Comparison of ENCODE assay signal across 28 cellular contexts in the genomic region with DNA sequence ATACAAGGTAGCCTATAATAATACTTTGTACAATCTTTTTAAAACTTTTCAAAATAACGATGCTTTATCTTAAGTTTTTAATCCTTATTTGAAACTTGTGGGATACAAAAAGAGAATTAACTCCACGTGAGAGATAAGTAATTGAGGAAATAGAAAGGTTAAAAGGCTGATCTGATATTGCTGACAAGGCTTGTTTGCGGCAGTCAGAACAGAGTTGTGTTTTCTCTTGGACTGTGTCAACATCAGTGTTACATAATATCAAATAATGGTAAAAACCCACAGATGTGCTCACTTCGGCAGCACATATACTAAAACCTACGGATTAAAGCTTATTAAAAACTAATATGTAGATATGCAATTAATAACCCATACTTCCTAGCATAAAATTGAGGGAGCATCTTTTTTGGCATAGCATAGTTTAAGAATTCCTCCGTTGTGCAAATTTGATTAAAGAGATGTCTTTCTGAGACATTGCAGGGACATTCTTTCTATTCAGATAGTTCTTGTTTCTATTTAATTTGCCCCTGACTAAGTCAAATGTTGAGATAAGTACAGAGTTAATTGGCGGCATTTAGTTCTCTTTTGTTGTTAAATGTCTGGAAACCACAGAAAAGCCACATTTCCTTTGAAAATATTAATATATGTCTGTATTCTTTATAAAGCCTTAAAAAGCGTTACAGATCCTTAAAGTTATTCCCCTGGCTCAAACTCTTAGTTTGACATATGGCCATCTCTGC.
DNase-seq lines count a peak whose midpoint lies in the region; ATAC-seq, FAIRE-seq and TF ChIP-seq lines count a peak whose summit lies in the region.
"Had no signal": no experiment of that assay in that cellular context is flagged by ENCODE, and none has a peak within 500 bp of the region (broad histone marks: within the 10 kb centered on the region; RNA-seq: fewer than 3 reads in every experiment).

No MANE protein-coding gene starts in this region.

- H3K14ac ChIP-seq in H1 (ENCODE audit: insufficient read length): no peak overlapping the region

- H3K23me2 ChIP-seq in H1 (ENCODE audit: low read depth, low read length): no peaks in the 10 kb centered on the region

- H3K4ac ChIP-seq in H1 (replicated peaks; ENCODE audit: insufficient read length, low read depth, low read length): no peak overlapping the region

- H4K20me1 ChIP-seq in BLaER1 treated with 17β-estradiol and CSF1 and Interleukin-3, amounts not matched to agents 10 nM and 100 nM: no peaks in the 10 kb centered on the region
- H4K20me1 ChIP-seq in Loucy (ENCODE audit: insufficient read depth, low read length, poor library complexity, severe bottlenecking): no peaks in the 10 kb centered on the region
- no peaks in the 10 kb centered on the region for H4K20me1 ChIP-seq in H1 (replicated peaks in 1 of 2; ENCODE audit: control insufficient read depth in 1 of 2, insufficient read depth in 2 of 2, low read length in 2 of 2)

- no peaks in the 10 kb centered on the region; a peak in 1 of 22 replicates for H3K9me3 ChIP-seq in BLaER1 treated with 17β-estradiol and CSF1 and Interleukin-3, amounts not matched to agents 10 nM and 100 nM (replicated peaks in 1 of 11)
- H3K9me3 ChIP-seq in Loucy (ENCODE audit: insufficient read depth, low read depth, low read length) (no peaks in the 10 kb centered on the region), H1 (ENCODE audit: insufficient read depth in 2 of 2, low read depth in 1 of 2, low read length in 1 of 2) (no peaks in the 10 kb centered on the region), pancreas (no peaks in the 10 kb centered on the region), thyroid gland (no peaks in the 10 kb centered on the region), aorta (ENCODE audit: control insufficient read depth, low read length) (no peaks in the 10 kb centered on the region)
- H3K9me3 ChIP-seq: SJCRH30 had no signal

- no peak overlapping the region for H3K4me3 Mint-ChIP-seq in type B pancreatic cell
- H3K4me3 Mint-ChIP-seq: activated B cell treated with CpG ODN at 0.5 μM for 24 hours; activated naive CD8-positive, alpha-beta T cell treated with anti-CD3 and anti-CD28 coated beads, Interleukin-2, amount 10 ng/mL, durations not matched to agents 7 days and 5 days; CD8-positive, alpha-beta T cell; H9 had no signal

- H3K79me1 ChIP-seq in H1 (ENCODE audit: low read depth, low read length): no peaks in the 10 kb centered on the region

- peak; percentile 94 to 96 (median 96) for ATAC-seq in pancreas
- ATAC-seq in GM18505 (IDR thresholded peaks at IDR 0.05; ENCODE audit: unreplicated experiment): no peak
- ATAC-seq in aorta (ENCODE audit: low FRiP score): no peak
- ATAC-seq: CD8-positive, alpha-beta T cell; Panc1 had no signal

- H3K9me2 ChIP-seq in Loucy (replicated peaks; ENCODE audit: low read depth, low read length): no peaks in the 10 kb centered on the region

- H3K4me1 Mint-ChIP-seq in type B pancreatic cell (ENCODE audit: unreplicated experiment): peaks cover 5% of the 10 kb centered on the region
- H3K4me1 Mint-ChIP-seq: activated B cell treated with CpG ODN at 0.5 μM for 24 hours had no signal

- peaks cover 30 to 42% (median 40%) of the 10 kb centered on the region in 10 experiments for H3K4me1 ChIP-seq in BLaER1 treated with 17β-estradiol and CSF1 and Interleukin-3, amounts not matched to agents 10 nM and 100 nM
- H3K4me1 ChIP-seq in Loucy (ENCODE audit: insufficient read depth, low read length, poor library complexity, severe bottlenecking) (peaks cover 29% of the 10 kb centered on the region), H1 (replicated peaks in 1 of 4; ENCODE audit: control insufficient read depth in 3 of 4, insufficient read depth in 4 of 4, low read length in 3 of 4) (no peaks in the 10 kb centered on the region), pancreas (peaks cover 5 to 14% (median 9%) of the 10 kb centered on the region in 3 donors), thyroid gland (no peaks in the 10 kb centered on the region), aorta (ENCODE audit: control insufficient read depth in 1 of 2, insufficient read depth in 2 of 2, low read length in 2 of 2) (peaks cover 2% of the 10 kb centered on the region in 2 donors)
- H3K4me1 ChIP-seq: SJCRH30 had no signal

- no peak for TF ChIP-seq EP300 in H1 (IDR thresholded peaks at IDR 0.05; ENCODE audit: borderline replicate concordance in 1 of 2, low read depth in 2 of 2, low read length in 2 of 2)

- DNase-seq in H1 (ENCODE audit: low read depth in 1 of 2, low spot score in 2 of 2): no peak
- DNase-seq in pancreas: peak in 1 of 6 donors; percentile 15
- no peak for DNase-seq in thyroid gland
- no peak for DNase-seq in aorta
- DNase-seq in type B pancreatic cell (ENCODE audit: extremely low spot score, unreplicated experiment): no peak
- DNase-seq: activated B cell treated with CpG ODN at 0.5 μM for 24 hours; activated CD4-positive, alpha-beta T cell treated with anti-CD3 and anti-CD28 coated beads, Interleukin-2, amount 50 U/mL, for 4 hours; activated CD8-positive, alpha-beta memory T cell treated with anti-CD3 and anti-CD28 coated beads, Interleukin-2, amount 50 U/mL, for 48 hours; activated effector memory CD4-positive, alpha-beta T cell treated with Interleukin-2 at 50 U/mL for 16 hours; activated naive CD8-positive, alpha-beta T cell treated with anti-CD3 and anti-CD28 coated beads, Interleukin-2, amount 10 ng/mL, durations not matched to agents 7 days and 5 days; CD8-positive, alpha-beta T cell; DMS153; effector CD4-positive, alpha-beta T cell; foreskin melanocyte; GDM1; H9; hippocampal formation; KBM-7; NCI-H1930; NCI-H345; nucleus accumbens; SJCRH30; T-helper 2 cell had no signal

- H2AFZ ChIP-seq in Loucy (ENCODE audit: low read length) (no peak overlapping the region), H1 (ENCODE audit: low read length) (no peak overlapping the region)

- peaks cover 0 to 4% (median 0%) of the 10 kb centered on the region in 11 experiments; a peak in 2 of 22 replicates for H3K36me3 ChIP-seq in BLaER1 treated with 17β-estradiol and CSF1 and Interleukin-3, amounts not matched to agents 10 nM and 100 nM
- no peaks in the 10 kb centered on the region for H3K36me3 ChIP-seq in Loucy (ENCODE audit: insufficient read depth, low read length)
- H3K36me3 ChIP-seq in H1 (ENCODE audit: control insufficient read depth in 2 of 4, insufficient read depth in 4 of 4, low read length in 3 of 4): no peaks in the 10 kb centered on the region
- H3K36me3 ChIP-seq in pancreas: peaks cover 0 to 6% (median 0%) of the 10 kb centered on the region in 3 donors
- H3K36me3 ChIP-seq in thyroid gland: peaks cover 0 to 5% of the 10 kb centered on the region in 2 donors
- H3K36me3 ChIP-seq in aorta (ENCODE audit: control insufficient read depth in 1 of 2, insufficient read depth in 2 of 2, low read length in 1 of 2): no peaks in the 10 kb centered on the region
- H3K36me3 ChIP-seq: SJCRH30 had no signal

- H3K79me2 ChIP-seq in Loucy (ENCODE audit: insufficient read depth, low read length) (no peaks in the 10 kb centered on the region), H1 (ENCODE audit: control insufficient read depth in 1 of 2, insufficient read depth in 2 of 2, low read length in 2 of 2) (no peaks in the 10 kb centered on the region)

- no peaks in the 10 kb centered on the region for H3K27me3 Mint-ChIP-seq in type B pancreatic cell
- H3K27me3 Mint-ChIP-seq: activated B cell treated with CpG ODN at 0.5 μM for 24 hours; activated naive CD8-positive, alpha-beta T cell treated with anti-CD3 and anti-CD28 coated beads, Interleukin-2, amount 10 ng/mL, durations not matched to agents 7 days and 5 days had no signal

- no peak overlapping the region for H2AK5ac ChIP-seq in H1 (ENCODE audit: low read depth, low read length)

- intact Hi-C loops in pancreas (cut with DNase I): no loop called here
- intact Hi-C loops in thyroid gland (cut with DNase I): no loop called here
- intact Hi-C loops in aorta (cut with DNase I): no loop called here

- TF ChIP-seq CTCF in Loucy (conservative IDR thresholded peaks at IDR 0.05; ENCODE audit: low read length) (no peak), H1 (IDR thresholded peaks at IDR 0.05; ENCODE audit: control extremely low read depth in 1 of 3, insufficient read depth in 1 of 3, low read depth in 1 of 3, low read length in 3 of 3) (no peak), pancreas (IDR thresholded peaks at IDR 0.05) (no peak), thyroid gland (IDR thresholded peaks at IDR 0.05) (no peak), type B pancreatic cell (conservative IDR thresholded peaks at IDR 0.05) (no peak)

- H3K4me3 ChIP-seq in BLaER1 treated with 17β-estradiol and CSF1 and Interleukin-3, amounts not matched to agents 10 nM and 100 nM: no peak overlapping the region
- H3K4me3 ChIP-seq in Loucy (ENCODE audit: low read length, poor library complexity, severe bottlenecking) (no peak overlapping the region), H1 (ENCODE audit: extremely low read depth in 1 of 4, insufficient read depth in 2 of 4, low read depth in 3 of 4, low read length in 4 of 4) (no peak overlapping the region), pancreas (no peak overlapping the region), thyroid gland (replicated peaks in 1 of 3) (no peak overlapping the region), aorta (ENCODE audit: low read length in 2 of 2) (no peak overlapping the region)
- H3K4me3 ChIP-seq: SJCRH30 had no signal

- no peak overlapping the region for H4K5ac ChIP-seq in H1 (ENCODE audit: insufficient read length, low read depth, low read length)

- TF ChIP-seq RAD21 in H1 (IDR thresholded peaks at IDR 0.05 in 1 of 2, conservative IDR thresholded peaks at IDR 0.05 in 1 of 2; ENCODE audit: low read depth in 2 of 2, low read length in 2 of 2): no peak

- H3K9ac ChIP-seq in BLaER1 treated with 17β-estradiol and CSF1 and Interleukin-3, amounts not matched to agents 10 nM and 100 nM: peak overlapping the region in 1 of 11 experiments; percentile 9; a peak in 2 of 22 replicates
- H3K9ac ChIP-seq in Loucy (ENCODE audit: low read depth, low read length, poor library complexity, severe bottlenecking) (no peak overlapping the region), H1 (replicated peaks in 1 of 4; ENCODE audit: extremely low read depth in 1 of 4, low read depth in 3 of 4, low read length in 3 of 4) (no peak overlapping the region)

- no peaks in the 10 kb centered on the region for H3K9me3 Mint-ChIP-seq in type B pancreatic cell
- H3K9me3 Mint-ChIP-seq: activated B cell treated with CpG ODN at 0.5 μM for 24 hours; activated naive CD8-positive, alpha-beta T cell treated with anti-CD3 and anti-CD28 coated beads, Interleukin-2, amount 10 ng/mL, durations not matched to agents 7 days and 5 days; CD8-positive, alpha-beta T cell; H9 had no signal

- H2BK5ac ChIP-seq in H1 (ENCODE audit: low read depth, low read length): no peak overlapping the region

- no peak overlapping the region for H2BK15ac ChIP-seq in H1 (ENCODE audit: low read length)

- H4K91ac ChIP-seq in H1 (replicated peaks; ENCODE audit: insufficient read length, low read length): no peak overlapping the region

- POLR2A ChIA-PET in H1 (lab: Charles Lee; ENCODE audit: partially characterized antibody): no interaction called here

- H2BK12ac ChIP-seq in H1 (ENCODE audit: low read depth, low read length): no peak overlapping the region

- H2BK20ac ChIP-seq in H1 (ENCODE audit: low read length): no peak overlapping the region

- H3K27ac Mint-ChIP-seq in type B pancreatic cell: no peak overlapping the region
- H3K27ac Mint-ChIP-seq: activated B cell treated with CpG ODN at 0.5 μM for 24 hours; activated naive CD8-positive, alpha-beta T cell treated with anti-CD3 and anti-CD28 coated beads, Interleukin-2, amount 10 ng/mL, durations not matched to agents 7 days and 5 days; CD8-positive, alpha-beta T cell; H9 had no signal

- no peak for TF ChIP-seq POLR2A in H1 (IDR thresholded peaks at IDR 0.05; ENCODE audit: control extremely low read depth in 1 of 2, low read depth in 2 of 2, low read length in 2 of 2)
- no peak for TF ChIP-seq POLR2A in GM18505 (IDR thresholded peaks at IDR 0.05; ENCODE audit: borderline replicate concordance, extremely low read depth, insufficient read depth, insufficient read length)
- TF ChIP-seq POLR2A in thyroid gland (IDR thresholded peaks at IDR 0.05): no peak

- H3K27me3 ChIP-seq in BLaER1 treated with 17β-estradiol and CSF1 and Interleukin-3, amounts not matched to agents 10 nM and 100 nM: no peaks in the 10 kb centered on the region; a peak in 1 of 22 replicates
- no peaks in the 10 kb centered on the region for H3K27me3 ChIP-seq in Loucy (ENCODE audit: insufficient read depth, low read length, poor library complexity, severe bottlenecking)
- no peaks in the 10 kb centered on the region for H3K27me3 ChIP-seq in H1 (replicated peaks in 1 of 4; ENCODE audit: control insufficient read depth in 3 of 4, extremely low read depth in 1 of 4, insufficient read depth in 3 of 4, low read length in 3 of 4)
- H3K27me3 ChIP-seq in pancreas: no peaks in the 10 kb centered on the region
- H3K27me3 ChIP-seq in thyroid gland: no peaks in the 10 kb centered on the region
- H3K27me3 ChIP-seq in aorta (ENCODE audit: control insufficient read depth in 1 of 2, insufficient read depth in 2 of 2, low read length in 1 of 2): no peaks in the 10 kb centered on the region
- H3K27me3 ChIP-seq: SJCRH30 had no signal

- peak overlapping the region; percentile 32 to 79 (median 64) for H3K4me2 ChIP-seq in BLaER1 treated with 17β-estradiol and CSF1 and Interleukin-3, amounts not matched to agents 10 nM and 100 nM
- peak overlapping the region; percentile 44 for H3K4me2 ChIP-seq in Loucy (ENCODE audit: low read depth, low read length, poor library complexity, severe bottlenecking)
- no peak overlapping the region for H3K4me2 ChIP-seq in H1 (ENCODE audit: insufficient read depth in 1 of 2, low read depth in 2 of 2, low read length in 2 of 2)

- 94% methylated on average over 8 of the region's 8 CpGs; no CpG with 5 or more reads in 1 of the 2 experiments for WGBS in H1 (ENCODE audit: extremely low coverage in 1 of 2, insufficient coverage in 1 of 2, insufficient read length in 1 of 2, insufficient replicate concordance in 2 of 2, low coverage in 1 of 2, low lambda C conversion rate in 2 of 2, missing lambda C conversion rate in 1 of 2), 2 experiments
- 17 to 18% methylated on average over 8 of the region's 8 CpGs for WGBS in pancreas, 2 donors
- 70 to 72% methylated on average over 8 of the region's 8 CpGs for WGBS in thyroid gland, 2 donors
- 14 to 18% methylated on average over 8 of the region's 8 CpGs for WGBS in aorta, 2 donors

- no peaks in the 10 kb centered on the region for H3F3A ChIP-seq in Loucy (ENCODE audit: low read depth)

- H3K36me3 Mint-ChIP-seq in type B pancreatic cell: peaks cover 8% of the 10 kb centered on the region

- FAIRE-seq in H1 (lab: Jason Lieb, UNC) (no peak), pancreas (lab: Jason Lieb, UNC) (no peak)
- FAIRE-seq: urothelium cell line had no signal

- CTCF ChIA-PET in H1 (lab: Charles Lee; ENCODE audit: partially characterized antibody): no interaction called here

- no peak overlapping the region for H2BK120ac ChIP-seq in H1 (replicated peaks; ENCODE audit: low read depth, low read length)

- H4K8ac ChIP-seq in H1 (ENCODE audit: extremely low read depth, insufficient read depth, low read length): no peak overlapping the region

- H3K56ac ChIP-seq in H1 (replicated peaks; ENCODE audit: insufficient read length, low read depth, low read length): no peak overlapping the region

- no peak overlapping the region for H3K23ac ChIP-seq in H1 (ENCODE audit: insufficient read length)

- no peak overlapping the region for H3K27ac ChIP-seq in BLaER1 treated with 17β-estradiol and CSF1 and Interleukin-3, amounts not matched to agents 10 nM and 100 nM
- H3K27ac ChIP-seq in H1 (ENCODE audit: low read depth, low read length): no peak overlapping the region
- no peak overlapping the region for H3K27ac ChIP-seq in pancreas
- H3K27ac ChIP-seq in thyroid gland: no peak overlapping the region
- H3K27ac ChIP-seq in aorta (ENCODE audit: low read depth in 1 of 2, low read length in 2 of 2): peak overlapping the region in 1 of 2 donors; percentile 43
- H3K27ac ChIP-seq: SJCRH30 had no signal

- H3K18ac ChIP-seq in H1 (ENCODE audit: extremely low read depth, low read length): no peak overlapping the region

Comparison
In these comparisons a context has a peak if more than half of its experiments do, and no peak if none do; other contexts are left out.
1. H3K4me2 ChIP-seq: peak in BLaER1 treated with 17β-estradiol and CSF1 and Interleukin-3, amounts not matched to agents 10 nM and 100 nM (11 of 11) and Loucy (single experiment); none in H1 (0 of 2).
2. ATAC-seq: peak in pancreas (4 of 4); none in GM18505 (single experiment) and aorta (single experiment).